ENCODE assay signal across 1 cellular context in genomic region chr1:223726380-223727001, GRCh38.
TF ChIP-seq lines count a peak whose summit lies in the region.

No MANE protein-coding gene starts in this region.

TF ChIP-seq in GM12878, 131 proteins besides CTCF, POLR2A, EP300 and RAD21 (continued from another document and continues in another):
- TF ChIP-seq, protein P1, sequence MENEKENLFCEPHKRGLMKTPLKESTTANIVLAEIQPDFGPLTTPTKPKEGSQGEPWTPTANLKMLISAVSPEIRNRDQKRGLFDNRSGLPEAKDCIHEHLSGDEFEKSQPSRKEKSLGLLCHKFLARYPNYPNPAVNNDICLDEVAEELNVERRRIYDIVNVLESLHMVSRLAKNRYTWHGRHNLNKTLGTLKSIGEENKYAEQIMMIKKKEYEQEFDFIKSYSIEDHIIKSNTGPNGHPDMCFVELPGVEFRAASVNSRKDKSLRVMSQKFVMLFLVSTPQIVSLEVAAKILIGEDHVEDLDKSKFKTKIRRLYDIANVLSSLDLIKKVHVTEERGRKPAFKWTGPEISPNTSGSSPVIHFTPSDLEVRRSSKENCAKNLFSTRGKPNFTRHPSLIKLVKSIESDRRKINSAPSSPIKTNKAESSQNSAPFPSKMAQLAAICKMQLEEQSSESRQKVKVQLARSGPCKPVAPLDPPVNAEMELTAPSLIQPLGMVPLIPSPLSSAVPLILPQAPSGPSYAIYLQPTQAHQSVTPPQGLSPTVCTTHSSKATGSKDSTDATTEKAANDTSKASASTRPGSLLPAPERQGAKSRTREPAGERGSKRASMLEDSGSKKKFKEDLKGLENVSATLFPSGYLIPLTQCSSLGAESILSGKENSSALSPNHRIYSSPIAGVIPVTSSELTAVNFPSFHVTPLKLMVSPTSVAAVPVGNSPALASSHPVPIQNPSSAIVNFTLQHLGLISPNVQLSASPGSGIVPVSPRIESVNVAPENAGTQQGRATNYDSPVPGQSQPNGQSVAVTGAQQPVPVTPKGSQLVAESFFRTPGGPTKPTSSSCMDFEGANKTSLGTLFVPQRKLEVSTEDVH (IDR thresholded peaks at IDR 0.05; ENCODE audit: low read depth, partially characterized antibody) = no peak
- TF ChIP-seq SRF (IDR thresholded peaks at IDR 0.05; ENCODE audit: low read depth in 2 of 2, low read length in 2 of 2) = peak in 1 of 2 experiments; percentile 73; a peak in 2 of 4 replicates
- no peak for TF ChIP-seq CHD2 (IDR thresholded peaks at IDR 0.05; ENCODE audit: borderline replicate concordance, low read depth, low read length)
- no peak for TF ChIP-seq KLF5 (IDR thresholded peaks at IDR 0.05; ENCODE audit: partially characterized antibody)
- no peak for TF ChIP-seq ZNF384 (IDR thresholded peaks at IDR 0.05; ENCODE audit: borderline replicate concordance, low read depth, low read length)
- TF ChIP-seq MYB (IDR thresholded peaks at IDR 0.05; ENCODE audit: borderline replicate concordance, low read depth, low read length) = no peak
- no peak for TF ChIP-seq CEBPB (IDR thresholded peaks at IDR 0.05; ENCODE audit: borderline replicate concordance in 1 of 2, low read depth in 2 of 2, low read length in 2 of 2)
- TF ChIP-seq MXI1 (IDR thresholded peaks at IDR 0.05; ENCODE audit: low read depth, low read length) = no peak
- TF ChIP-seq PBX3 (IDR thresholded peaks at IDR 0.05; ENCODE audit: insufficient replicate concordance, low read depth, low read length) = no peak
- TF ChIP-seq ZNF622 (IDR thresholded peaks at IDR 0.05) = no peak
- no peak for TF ChIP-seq IRF5 (IDR thresholded peaks at IDR 0.05; ENCODE audit: borderline replicate concordance)
- TF ChIP-seq MTA3 (IDR thresholded peaks at IDR 0.05; ENCODE audit: borderline replicate concordance, low read length) = 0 out of 2 replicates have a peak, but pooled peaks have one; percentile 64
- TF ChIP-seq EZH2 (IDR thresholded peaks at IDR 0.05; ENCODE audit: borderline replicate concordance, control insufficient read depth, low read depth, low read length) = no peak
- TF ChIP-seq CHD1 (IDR thresholded peaks at IDR 0.05; ENCODE audit: low read depth, low read length) = no peak
- TF ChIP-seq SKIL (IDR thresholded peaks at IDR 0.05; ENCODE audit: low read depth, poor library complexity, severe bottlenecking) = peak; percentile 31
- TF ChIP-seq RUNX3 (IDR thresholded peaks at IDR 0.05; ENCODE audit: low read length) = peak; percentile 51
- peak; percentile 56; the same call in 1 of the 2 replicates for TF ChIP-seq GABPA (IDR thresholded peaks at IDR 0.05; ENCODE audit: low read depth)
- TF ChIP-seq JUND (IDR thresholded peaks at IDR 0.05; ENCODE audit: low read depth, low read length) = peak; percentile 90
- TF ChIP-seq MYC (IDR thresholded peaks at IDR 0.05; ENCODE audit: insufficient read depth, insufficient read length, insufficient replicate concordance, low read length, severe bottlenecking) = no peak
- no peak for TF ChIP-seq POLR2AphosphoS2 (IDR thresholded peaks at IDR 0.05; ENCODE audit: low read depth, low read length)
- no peak for TF ChIP-seq BMI1 (IDR thresholded peaks at IDR 0.05; ENCODE audit: borderline replicate concordance)
- no peak for TF ChIP-seq RBBP5 (conservative IDR thresholded peaks at IDR 0.05)
- no peak for TF ChIP-seq MEF2B (IDR thresholded peaks at IDR 0.05; ENCODE audit: partially characterized antibody, poor library complexity, severe bottlenecking)
- TF ChIP-seq ZBTB40 (IDR thresholded peaks at IDR 0.05; ENCODE audit: borderline replicate concordance) = no peak
- no peak for TF ChIP-seq RCOR1 (conservative IDR thresholded peaks at IDR 0.05; ENCODE audit: low read depth, low read length)
- TF ChIP-seq NFIC (IDR thresholded peaks at IDR 0.05; ENCODE audit: low read depth, low read length) = peak; percentile 82
- TF ChIP-seq, protein P2, sequence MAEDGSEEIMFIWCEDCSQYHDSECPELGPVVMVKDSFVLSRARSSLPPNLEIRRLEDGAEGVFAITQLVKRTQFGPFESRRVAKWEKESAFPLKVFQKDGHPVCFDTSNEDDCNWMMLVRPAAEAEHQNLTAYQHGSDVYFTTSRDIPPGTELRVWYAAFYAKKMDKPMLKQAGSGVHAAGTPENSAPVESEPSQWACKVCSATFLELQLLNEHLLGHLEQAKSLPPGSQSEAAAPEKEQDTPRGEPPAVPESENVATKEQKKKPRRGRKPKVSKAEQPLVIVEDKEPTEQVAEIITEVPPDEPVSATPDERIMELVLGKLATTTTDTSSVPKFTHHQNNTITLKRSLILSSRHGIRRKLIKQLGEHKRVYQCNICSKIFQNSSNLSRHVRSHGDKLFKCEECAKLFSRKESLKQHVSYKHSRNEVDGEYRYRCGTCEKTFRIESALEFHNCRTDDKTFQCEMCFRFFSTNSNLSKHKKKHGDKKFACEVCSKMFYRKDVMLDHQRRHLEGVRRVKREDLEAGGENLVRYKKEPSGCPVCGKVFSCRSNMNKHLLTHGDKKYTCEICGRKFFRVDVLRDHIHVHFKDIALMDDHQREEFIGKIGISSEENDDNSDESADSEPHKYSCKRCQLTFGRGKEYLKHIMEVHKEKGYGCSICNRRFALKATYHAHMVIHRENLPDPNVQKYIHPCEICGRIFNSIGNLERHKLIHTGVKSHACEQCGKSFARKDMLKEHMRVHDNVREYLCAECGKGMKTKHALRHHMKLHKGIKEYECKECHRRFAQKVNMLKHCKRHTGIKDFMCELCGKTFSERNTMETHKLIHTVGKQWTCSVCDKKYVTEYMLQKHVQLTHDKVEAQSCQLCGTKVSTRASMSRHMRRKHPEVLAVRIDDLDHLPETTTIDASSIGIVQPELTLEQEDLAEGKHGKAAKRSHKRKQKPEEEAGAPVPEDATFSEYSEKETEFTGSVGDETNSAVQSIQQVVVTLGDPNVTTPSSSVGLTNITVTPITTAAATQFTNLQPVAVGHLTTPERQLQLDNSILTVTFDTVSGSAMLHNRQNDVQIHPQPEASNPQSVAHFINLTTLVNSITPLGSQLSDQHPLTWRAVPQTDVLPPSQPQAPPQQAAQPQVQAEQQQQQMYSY (CRISPR knock-in tag; IDR thresholded peaks at IDR 0.05) = no peak
- TF ChIP-seq, protein P3, sequence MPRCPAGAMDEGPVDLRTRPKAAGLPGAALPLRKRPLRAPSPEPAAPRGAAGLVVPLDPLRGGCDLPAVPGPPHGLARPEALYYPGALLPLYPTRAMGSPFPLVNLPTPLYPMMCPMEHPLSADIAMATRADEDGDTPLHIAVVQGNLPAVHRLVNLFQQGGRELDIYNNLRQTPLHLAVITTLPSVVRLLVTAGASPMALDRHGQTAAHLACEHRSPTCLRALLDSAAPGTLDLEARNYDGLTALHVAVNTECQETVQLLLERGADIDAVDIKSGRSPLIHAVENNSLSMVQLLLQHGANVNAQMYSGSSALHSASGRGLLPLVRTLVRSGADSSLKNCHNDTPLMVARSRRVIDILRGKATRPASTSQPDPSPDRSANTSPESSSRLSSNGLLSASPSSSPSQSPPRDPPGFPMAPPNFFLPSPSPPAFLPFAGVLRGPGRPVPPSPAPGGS (IDR thresholded peaks at IDR 0.05; ENCODE audit: borderline replicate concordance, insufficient read depth, low read depth, low read length, poor library complexity, severe bottlenecking) = peak; percentile 73
- no peak for TF ChIP-seq ZBTB33 (IDR thresholded peaks at IDR 0.05)
- no peak for TF ChIP-seq SIX5 (IDR thresholded peaks at IDR 0.05; ENCODE audit: low read depth, low read length, severe bottlenecking)
- TF ChIP-seq YY1 (IDR thresholded peaks at IDR 0.05; ENCODE audit: low read depth, low read length) = no peak
- TF ChIP-seq DPF2 (IDR thresholded peaks at IDR 0.05) = peak; percentile 62
- TF ChIP-seq SREBF2 (IDR thresholded peaks at IDR 0.05; ENCODE audit: low read length) = no peak
- TF ChIP-seq, protein P4, sequence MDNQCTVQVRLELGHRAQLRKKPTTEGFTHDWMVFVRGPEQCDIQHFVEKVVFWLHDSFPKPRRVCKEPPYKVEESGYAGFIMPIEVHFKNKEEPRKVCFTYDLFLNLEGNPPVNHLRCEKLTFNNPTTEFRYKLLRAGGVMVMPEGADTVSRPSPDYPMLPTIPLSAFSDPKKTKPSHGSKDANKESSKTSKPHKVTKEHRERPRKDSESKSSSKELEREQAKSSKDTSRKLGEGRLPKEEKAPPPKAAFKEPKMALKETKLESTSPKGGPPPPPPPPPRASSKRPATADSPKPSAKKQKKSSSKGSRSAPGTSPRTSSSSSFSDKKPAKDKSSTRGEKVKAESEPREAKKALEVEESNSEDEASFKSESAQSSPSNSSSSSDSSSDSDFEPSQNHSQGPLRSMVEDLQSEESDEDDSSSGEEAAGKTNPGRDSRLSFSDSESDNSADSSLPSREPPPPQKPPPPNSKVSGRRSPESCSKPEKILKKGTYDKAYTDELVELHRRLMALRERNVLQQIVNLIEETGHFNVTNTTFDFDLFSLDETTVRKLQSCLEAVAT (IDR thresholded peaks at IDR 0.05) = no peak
- peak; percentile 54; the same call in 1 of the 2 replicates for TF ChIP-seq EED (IDR thresholded peaks at IDR 0.05; ENCODE audit: low read depth)
